Comparison of ENCODE assay signal across 11 cellular contexts in genomic region chr2:109164739-109165221, GRCh38. TPM values are rescaled to one million over a fixed set of nuclear protein-coding genes. Genes with fewer than 3 reads are reported as not detected.
DNase-seq lines count a peak whose midpoint lies in the region; ATAC-seq, FAIRE-seq and TF ChIP-seq lines count a peak whose summit lies in the region.
"Had no signal": no experiment of that assay in that cellular context is flagged by ENCODE, and none has a peak within 500 bp of the region (broad histone marks: within the 10 kb centered on the region; RNA-seq: fewer than 3 reads in every experiment).

No MANE protein-coding gene starts in this region.

- TF ChIP-seq RAD21 in liver (IDR thresholded peaks at IDR 0.05) (no peak), HepG2 (CRISPR knock-in tag; IDR thresholded peaks at IDR 0.05) (no peak)

- H3K4me1 ChIP-seq in liver (ENCODE audit: control insufficient read depth in 4 of 4, insufficient read depth in 4 of 4, low read length in 3 of 4) (peaks cover 0 to 4% (median 2%) of the 10 kb centered on the region in 4 donors), HepG2 (ENCODE audit: insufficient read depth, low read length) (no peaks in the 10 kb centered on the region)

- CTCF ChIA-PET in HepG2 (lab: Yijun Ruan, JAX; ENCODE audit: low intra/inter-chr PET ratio, low total read pairs), result no interaction called here

- TF ChIP-seq EP300 in HepG2 (IDR thresholded peaks at IDR 0.05; ENCODE audit: low read depth in 2 of 2, low read length in 2 of 2), result no peak
- no peak for TF ChIP-seq EP300 in HepG2 (CRISPR knock-in tag; IDR thresholded peaks at IDR 0.05; ENCODE audit: borderline replicate concordance)

- in situ Hi-C loops in HepG2 (cut with HindIII; ENCODE audit: extremely low pct_ligation_motif_present, low pct_unique_long_range_greater_than_20kb), result no loop called here
- in situ Hi-C loops in astrocyte of the spinal cord (cut with HindIII; ENCODE audit: low sequenced_read_pairs), result no loop called here

- H4K20me1 ChIP-seq in HepG2 (ENCODE audit: insufficient read depth, low read length), result no peaks in the 10 kb centered on the region

- no peaks in the 10 kb centered on the region for H3K79me2 ChIP-seq in HepG2 (ENCODE audit: insufficient read depth, low read length)

- no peak for DNase-seq in HepG2 (ENCODE audit: low spot score)
- peak; percentile 74 for DNase-seq in astrocyte of the spinal cord (ENCODE audit: low read depth, low spot score)
- DNase-seq in mesenteric fat pad (ENCODE audit: low spot score), result peak; percentile 57
- DNase-seq in NCI-H2081 treated with DMSO at 0.1 percent for 48 hours (lab: John Stamatoyannopoulos, UW), result no peak
- no peak for DNase-seq in NCI-H2227 treated with DMSO at 0.1 percent for 48 hours (lab: John Stamatoyannopoulos, UW)
- no peak for DNase-seq in NCI-H2196 (lab: John Stamatoyannopoulos, UW; ENCODE audit: unreplicated experiment)
- DNase-seq: lower lobe of right lung, NCI-H524 treated with DMSO at 0.1 percent for 48 hours had no signal

- H3K36me3 ChIP-seq in liver (ENCODE audit: control insufficient read depth in 4 of 4, insufficient read depth in 3 of 4, low read depth in 1 of 4, low read length in 3 of 4) (no peaks in the 10 kb centered on the region), HepG2 (replicated peaks in 1 of 2; ENCODE audit: control insufficient read depth in 1 of 2, insufficient read depth in 2 of 2, low read length in 2 of 2) (no peaks in the 10 kb centered on the region)
- H3K36me3 ChIP-seq: lower lobe of right lung had no signal

- TF ChIP-seq POLR2A in HepG2 (IDR thresholded peaks at IDR 0.05; ENCODE audit: insufficient read depth in 1 of 2, low read depth in 2 of 2, low read length in 2 of 2), result no peak

- no peak overlapping the region for H3K4me2 ChIP-seq in HepG2 (ENCODE audit: low read depth, low read length)

- H2AFZ ChIP-seq in HepG2 (ENCODE audit: low read length), result no peak overlapping the region

- H3K27ac ChIP-seq in liver (ENCODE audit: low read depth in 1 of 2, low read length in 2 of 2) (no peak overlapping the region), HepG2 (ENCODE audit: extremely low read length, insufficient read depth, low read length) (no peak overlapping the region)

- no peaks in the 10 kb centered on the region for H3K27me3 ChIP-seq in liver (ENCODE audit: control insufficient read depth in 4 of 4, insufficient read depth in 4 of 4, low read length in 3 of 4)
- no peaks in the 10 kb centered on the region; a peak in 2 of 5 replicates for H3K27me3 ChIP-seq in HepG2 (ENCODE audit: control insufficient read depth in 1 of 2, insufficient read depth in 2 of 2, low read length in 2 of 2)

- POLR2A ChIA-PET in HepG2 (lab: Yijun Ruan, JAX), result no interaction called here

- FAIRE-seq in HepG2 (lab: Jason Lieb, UNC), result no peak
- FAIRE-seq: H1 had no signal

- ATAC-seq in HepG2 (no peak), HG02973 (IDR thresholded peaks at IDR 0.05; ENCODE audit: unreplicated experiment) (no peak)

- H3K4me3 ChIP-seq in liver (ENCODE audit: low read depth in 1 of 3, low read length in 3 of 3), result no peak overlapping the region
- H3K4me3 ChIP-seq in HepG2 (replicated peaks in 1 of 3; ENCODE audit: insufficient read depth in 1 of 3, low read depth in 2 of 3, low read length in 3 of 3), result no peak overlapping the region
- no peak overlapping the region for H3K4me3 ChIP-seq in astrocyte of the spinal cord (ENCODE audit: low read depth, low read length)
- H3K4me3 ChIP-seq: lower lobe of right lung had no signal

- no peaks in the 10 kb centered on the region for H3K9me3 ChIP-seq in liver (ENCODE audit: control insufficient read depth in 4 of 4, low read length in 3 of 4)
- no peaks in the 10 kb centered on the region for H3K9me3 ChIP-seq in HepG2 (ENCODE audit: low read length)
- H3K9me3 ChIP-seq: lower lobe of right lung had no signal

- no TSS peak for BruUV-seq in HepG2 (replicated peaks; lab: Mats Ljungman, UMichigan)

- H3K9ac ChIP-seq in liver (ENCODE audit: low read depth in 1 of 2, low read length in 2 of 2) (no peak overlapping the region), HepG2 (ENCODE audit: insufficient read depth, low read depth, low read length) (no peak overlapping the region)

- intact Hi-C loops in HepG2 (cut with micrococcal nuclease; ENCODE audit: unreplicated experiment), result no loop called here

- WGBS in liver, result 76% methylated on average over 3 of the region's 3 CpGs
- 34% methylated on average over 3 of the region's 3 CpGs for WGBS in HepG2 (ENCODE audit: low lambda C conversion rate)

- no peak for TF ChIP-seq CTCF in liver (IDR thresholded peaks at IDR 0.05; ENCODE audit: low read depth, low read length, missing input control)
- TF ChIP-seq CTCF in HepG2 (CRISPR knock-in tag; IDR thresholded peaks at IDR 0.05), result no peak
- no peak for TF ChIP-seq CTCF in astrocyte of the spinal cord (IDR thresholded peaks at IDR 0.05; ENCODE audit: low read depth, low read length)

TF ChIP-seq in liver, 16 proteins besides CTCF, POLR2A, EP300 and RAD21:
- TF ChIP-seq SP1 (IDR thresholded peaks at IDR 0.05), result no peak
- TF ChIP-seq JUND (IDR thresholded peaks at IDR 0.05), result no peak
- peak; percentile 35 for TF ChIP-seq NR2F2 (IDR thresholded peaks at IDR 0.05)
TF ChIP-seq in liver: peak in this region for 1.

TF ChIP-seq in HepG2, 621 proteins besides CTCF, POLR2A, EP300 and RAD21:
- no peak for TF ChIP-seq CCDC6 (CRISPR knock-in tag; IDR thresholded peaks at IDR 0.05)
- no peak for TF ChIP-seq ATF3 (CRISPR knock-in tag; IDR thresholded peaks at IDR 0.05)
- no peak for TF ChIP-seq RFXANK (CRISPR knock-in tag; IDR thresholded peaks at IDR 0.05)
- TF ChIP-seq DNMT1 (CRISPR knock-in tag; IDR thresholded peaks at IDR 0.05), result no peak
- no peak for TF ChIP-seq ZNF10 (CRISPR knock-in tag; IDR thresholded peaks at IDR 0.05; ENCODE audit: borderline replicate concordance, low read depth)
- no peak for TF ChIP-seq ZNF143 (CRISPR knock-in tag; IDR thresholded peaks at IDR 0.05)
- no peak for TF ChIP-seq GABPB1 (CRISPR knock-in tag; IDR thresholded peaks at IDR 0.05)
- TF ChIP-seq ZNF343 (CRISPR knock-in tag; IDR thresholded peaks at IDR 0.05), result no peak
- TF ChIP-seq KDM2A (CRISPR knock-in tag; IDR thresholded peaks at IDR 0.05; ENCODE audit: borderline replicate concordance, low read depth), result no peak
- TF ChIP-seq FLYWCH1 (CRISPR knock-in tag; IDR thresholded peaks at IDR 0.05), result no peak
- no peak for TF ChIP-seq ZNF224 (CRISPR knock-in tag; IDR thresholded peaks at IDR 0.05)
- no peak for TF ChIP-seq ZNF460 (CRISPR knock-in tag; IDR thresholded peaks at IDR 0.05; ENCODE audit: borderline replicate concordance)
- no peak for TF ChIP-seq ATF7 (IDR thresholded peaks at IDR 0.05)
- no peak for TF ChIP-seq ATF7 (CRISPR knock-in tag; IDR thresholded peaks at IDR 0.05)
- TF ChIP-seq ZNF891 (CRISPR knock-in tag; IDR thresholded peaks at IDR 0.05), result no peak
- TF ChIP-seq ZNF672 (CRISPR knock-in tag; IDR thresholded peaks at IDR 0.05), result no peak
- TF ChIP-seq ZNF292 (CRISPR knock-in tag; IDR thresholded peaks at IDR 0.05; ENCODE audit: borderline replicate concordance, low read depth), result no peak
- TF ChIP-seq ADNP (CRISPR knock-in tag; IDR thresholded peaks at IDR 0.05), result no peak
- TF ChIP-seq SCMH1 (CRISPR knock-in tag; IDR thresholded peaks at IDR 0.05; ENCODE audit: borderline replicate concordance), result no peak
TF ChIP-seq in HepG2: peak in this region for 0.

RNA-seq across cellular contexts. Expression of gene SH3RF3, which starts 35.8 kb away (rescaled TPM):
- total RNA-seq in liver (1 to 10 TPM in 1 of 2 donors, under 1 TPM in 1; 0.42 to 1.0 TPM), HepG2 (2016; rRNA removed; fragmentation: Illumina TruSeq; extraction: Trizol) (0.04 TPM in 1 of 2 replicates, not detected in the other), mesenteric fat pad (20.4 TPM)
- polyA plus RNA-seq in liver (under 1 TPM; 0.11 to 0.67 TPM), HepG2 (2011; rRNA removed) (0.01 TPM in 1 of 2 replicates, not detected in the other)
- not detected in 2 replicates for total RNA-seq in HepG2 (2016; cell fraction: cytosol; rRNA removed; fragmentation: Illumina TruSeq; extraction: Trizol; ENCODE audit: low read depth)
- 0.02 TPM in 1 of 2 replicates, not detected in the other for total RNA-seq in HepG2 (2016; cell fraction: insoluble cytoplasmic fraction; rRNA removed; fragmentation: Illumina TruSeq; extraction: Trizol)
- total RNA-seq in HepG2 (2016; cell fraction: membrane; rRNA removed; fragmentation: Illumina TruSeq; extraction: Trizol), result not detected in 2 replicates
- not detected in 2 replicates for total RNA-seq in HepG2 (2016; cell fraction: nucleus; rRNA removed; fragmentation: Illumina TruSeq; extraction: Trizol)
- polyA plus RNA-seq in HepG2 (2011; cell fraction: cytosol; rRNA removed), result not detected in 2 replicates
- 0.02 TPM in 1 of 2 replicates, not detected in the other for polyA plus RNA-seq in HepG2 (2011; cell fraction: nucleus; rRNA removed)
- polyA plus RNA-seq in HepG2 (2012), result 0.03 and 0.05 TPM in 2 replicates
- not detected in 2 replicates for polyA plus RNA-seq in HepG2 (2016; cell fraction: cytosol; fragmentation: Illumina TruSeq; extraction: Trizol; ENCODE audit: low read depth)
- 0.03 TPM in 1 of 2 replicates, not detected in the other for polyA plus RNA-seq in HepG2 (2016; cell fraction: insoluble cytoplasmic fraction; fragmentation: Illumina TruSeq; extraction: Trizol; ENCODE audit: low read depth)
- not detected in 2 replicates for polyA plus RNA-seq in HepG2 (2016; cell fraction: membrane; fragmentation: Illumina TruSeq; extraction: Trizol; ENCODE audit: low read depth)
- not detected in 2 replicates for polyA plus RNA-seq in HepG2 (2016; cell fraction: nucleus; fragmentation: Illumina TruSeq; extraction: Trizol; ENCODE audit: insufficient read depth, low read depth)
- polyA minus RNA-seq in HepG2 (2011; rRNA and poly(A)+ RNA removed; ENCODE audit: low replicate concordance), result 1.4 TPM in 1 of 2 replicates, not detected in the other
- not detected in 2 replicates for polyA minus RNA-seq in HepG2 (2011; cell fraction: cytosol; rRNA and poly(A)+ RNA removed)
- polyA minus RNA-seq in HepG2 (2011; cell fraction: nucleus; rRNA and poly(A)+ RNA removed), result 0.12 and 0.13 TPM in 2 replicates

Comparison
In these comparisons a context has a peak if more than half of its experiments do, and no peak if none do; other contexts are left out.
1. DNase-seq: peak in astrocyte of the spinal cord (single experiment) and mesenteric fat pad (single experiment); none in HepG2 (single experiment), NCI-H2081 treated with DMSO at 0.1 percent for 48 hours (single experiment), NCI-H2227 treated with DMSO at 0.1 percent for 48 hours (single experiment) and NCI-H2196 (single experiment).
2. RNA of gene SH3RF3, which starts 35.8 kb away (total RNA-seq): 20.4 TPM in mesenteric fat pad (single experiment); 0.42 to 1.0 TPM in liver and 0.02 to 0.04 TPM in HepG2; every median in the first group is over 10 times any median in the second.